In genomic region chr10:32346134-32346550, GRCh38 we compare ENCODE assay signal across 8 cellular contexts. TPM values are rescaled to one million over a fixed set of nuclear protein-coding genes. Genes with fewer than 3 reads are reported as not detected.
DNase-seq lines count a peak whose midpoint lies in the region; ATAC-seq and TF ChIP-seq lines count a peak whose summit lies in the region.

No MANE protein-coding gene starts in this region.

- H3K36me3 ChIP-seq in OCI-LY7 (ENCODE audit: insufficient read depth, low read length) = peaks cover 46% of the 10 kb centered on the region
- no peaks in the 10 kb centered on the region for H3K36me3 ChIP-seq in esophagus squamous epithelium

- peak overlapping the region; percentile 93 for H3K4me2 ChIP-seq in OCI-LY7 (ENCODE audit: low read length)

- ATAC-seq in GM21576 (IDR thresholded peaks at IDR 0.05; ENCODE audit: unreplicated experiment) = peak; percentile 78
- ATAC-seq in activated T-cell treated with anti-CD3 and anti-CD28 coated beads, Interleukin-2, amount 50 U/mL, for 72 hours (replicated peaks in 1 of 2) = peak; percentile 86 to 87

- H3K4me1 Mint-ChIP-seq in IgD-negative memory B cell = peaks cover 47 to 63% (median 60%) of the 10 kb centered on the region in 3 donors
- H3K4me1 Mint-ChIP-seq in activated T-cell treated with anti-CD3 and anti-CD28 coated beads, Interleukin-2, amount 50 U/mL, for 72 hours (ENCODE audit: low read depth) = peaks cover 75% of the 10 kb centered on the region

- H3K4me3 ChIP-seq in OCI-LY7 (ENCODE audit: low read depth, low read length, poor library complexity, severe bottlenecking) (peak overlapping the region; percentile 82), esophagus squamous epithelium (peak overlapping the region; percentile 94 to 99 (median 97))

- peaks cover 11% of the 10 kb centered on the region; the same call in 1 of the 2 replicates for H4K20me1 ChIP-seq in OCI-LY7 (ENCODE audit: insufficient read depth, low read length)

- peak in 1 of 4 donors; percentile 43 for TF ChIP-seq POLR2A in esophagus squamous epithelium (IDR thresholded peaks at IDR 0.05)

- no peaks in the 10 kb centered on the region for H3K9me3 ChIP-seq in OCI-LY7 (ENCODE audit: low read length)
- H3K9me3 ChIP-seq in esophagus squamous epithelium = no peaks in the 10 kb centered on the region

- peaks cover 85% of the 10 kb centered on the region for H3K79me2 ChIP-seq in OCI-LY7 (ENCODE audit: insufficient read depth, low read depth, low read length)

- H3K4me3 Mint-ChIP-seq in IgD-negative memory B cell = peak overlapping the region; percentile 97 to 100 (median 98)
- H3K4me3 Mint-ChIP-seq in activated T-cell treated with anti-CD3 and anti-CD28 coated beads, Interleukin-2, amount 50 U/mL, for 72 hours = peak overlapping the region; percentile 91 to 100

- peak; percentile 94 for TF ChIP-seq CTCF in OCI-LY7 (conservative IDR thresholded peaks at IDR 0.05; ENCODE audit: low read length)
- TF ChIP-seq CTCF in esophagus squamous epithelium (IDR thresholded peaks at IDR 0.05) = peak; percentile 93 to 100 (median 98)

- H3K27ac ChIP-seq in OCI-LY7 (ENCODE audit: low read depth, low read length, poor library complexity, severe bottlenecking) = peak overlapping the region; percentile 92
- peak overlapping the region; percentile 98 to 100 (median 100) for H3K27ac ChIP-seq in esophagus squamous epithelium

- WGBS in esophagus squamous epithelium, 2 donors = 0% methylated on average over 1 to 8 of the region's 30 CpGs

- H3K9me3 Mint-ChIP-seq in IgD-negative memory B cell = no peaks in the 10 kb centered on the region
- H3K9me3 Mint-ChIP-seq in activated T-cell treated with anti-CD3 and anti-CD28 coated beads, Interleukin-2, amount 50 U/mL, for 72 hours = no peaks in the 10 kb centered on the region

- H3K4me1 ChIP-seq in OCI-LY7 (ENCODE audit: insufficient read depth, low read length, poor library complexity, severe bottlenecking) = peaks cover 63% of the 10 kb centered on the region
- peaks cover 11 to 77% (median 39%) of the 10 kb centered on the region in 3 donors for H3K4me1 ChIP-seq in esophagus squamous epithelium

- no peaks in the 10 kb centered on the region for H3K9me2 ChIP-seq in OCI-LY7 (ENCODE audit: insufficient read depth, low read length)

- intact Hi-C loops in OCI-LY7 (cut with micrococcal nuclease; ENCODE audit: unreplicated experiment) = loop anchor here (1.0 to 10.0 kb wide), 8 partner anchors 22 to 421 kb away; partner anchors contain the start of genes ARHGAP12 and CCDC7
- intact Hi-C loops in esophagus squamous epithelium (cut with DNase I) = loop anchor here (5.0 kb wide), 1 partner anchor 89 kb away; no protein-coding TSS in a partner anchor

- CTCF ChIA-PET in OCI-LY7 (lab: Charles Lee; ENCODE audit: unreplicated experiment) = interaction anchor here (1.2 kb wide), 1 partner anchor 9 kb away, joined by 5 read pairs; no protein-coding TSS in a partner anchor

- no peaks in the 10 kb centered on the region for H3K27me3 ChIP-seq in esophagus squamous epithelium

- H3K27ac Mint-ChIP-seq in IgD-negative memory B cell = peak overlapping the region; percentile 100
- peak overlapping the region; percentile 100 for H3K27ac Mint-ChIP-seq in activated T-cell treated with anti-CD3 and anti-CD28 coated beads, Interleukin-2, amount 50 U/mL, for 72 hours

- no peaks in the 10 kb centered on the region for H3K27me3 Mint-ChIP-seq in IgD-negative memory B cell
- no peaks in the 10 kb centered on the region for H3K27me3 Mint-ChIP-seq in activated T-cell treated with anti-CD3 and anti-CD28 coated beads, Interleukin-2, amount 50 U/mL, for 72 hours (ENCODE audit: low read depth)

- H3K36me3 Mint-ChIP-seq in IgD-negative memory B cell = no peaks in the 10 kb centered on the region
- peaks cover 2 to 7% of the 10 kb centered on the region in 2 donors for H3K36me3 Mint-ChIP-seq in activated T-cell treated with anti-CD3 and anti-CD28 coated beads, Interleukin-2, amount 50 U/mL, for 72 hours (ENCODE audit: insufficient read depth in 2 of 2)

- no TSS peak for BruUV-seq in OCI-LY7 (replicated peaks; lab: Mats Ljungman, UMichigan)

- peak; percentile 89 for DNase-seq in DMS53 treated with DMSO at 0.1 percent for 48 hours (lab: John Stamatoyannopoulos, UW; ENCODE audit: unreplicated experiment)
- peak; percentile 96 for DNase-seq in OCI-LY7 (ENCODE audit: low spot score)
- DNase-seq in activated T-cell treated with anti-CD3 and anti-CD28 coated beads, Interleukin-2, amount 50 U/mL, for 72 hours = peak; percentile 96 to 97
- peak; percentile 88 for DNase-seq in esophagus squamous epithelium (lab: John Stamatoyannopoulos, UW)
- peak; percentile 95 for DNase-seq in myocyte (ENCODE audit: low read depth)
- peak; percentile 94 to 96 for DNase-seq in stimulated activated CD8-positive, alpha-beta memory T cell treated with anti-CD3 and anti-CD28 coated beads, Interleukin-7, amount 100 ng/mL, for 4 hours (ENCODE audit: low read depth in 2 of 2)

- POLR2A ChIA-PET in OCI-LY7 (lab: Charles Lee) = interaction anchor here (1.4 kb wide), 1 partner anchor 24 kb away, joined by 4 read pairs; no protein-coding TSS in a partner anchor

- peak overlapping the region; percentile 49 for H2AFZ ChIP-seq in OCI-LY7 (ENCODE audit: low read length)

RNA-seq across cellular contexts. Expression of gene EPC1, which starts 0.8 kb away (rescaled TPM):
- 78.9 TPM for polyA plus RNA-seq in IgD-negative memory B cell
- total RNA-seq in OCI-LY7 (2014; rRNA removed; shearing (Covaris generic)) = 48.8 and 62.3 TPM in 2 replicates
- 40.9 and 42.1 TPM in 2 replicates for total RNA-seq in OCI-LY7 (2022)
- total RNA-seq in activated T-cell treated with anti-CD3 and anti-CD28 coated beads, Interleukin-2, amount 50 U/mL, for 72 hours = 10 to 100 TPM; 36.0 to 38.3 TPM
- 10 to 100 TPM; 12.3 to 31.7 (median 21.7) TPM for total RNA-seq in esophagus squamous epithelium
- 23.8 and 27.5 TPM in 2 replicates for total RNA-seq in myocyte
- 12.7 TPM for polyA plus RNA-seq in myocyte (2012)

Comparison
In these comparisons a context has a peak if more than half of its experiments do, and no peak if none do; other contexts are left out.
1. Peak in every context shown above with its lines: DNase-seq, ATAC-seq, H3K4me3 ChIP-seq and H3K27ac ChIP-seq.